In genomic region chr16:967546-968295, GRCh38 we compare ENCODE assay signal across 33 cellular contexts. TPM values are rescaled to one million over a fixed set of nuclear protein-coding genes. Genes with fewer than 3 reads are reported as not detected.
DNase-seq lines count a peak whose midpoint lies in the region; ATAC-seq and TF ChIP-seq lines count a peak whose summit lies in the region.
"Had no signal": no experiment of that assay in that cellular context is flagged by ENCODE, and none has a peak within 500 bp of the region (broad histone marks: within the 10 kb centered on the region; RNA-seq: fewer than 3 reads in every experiment).

No MANE protein-coding gene starts in this region.

- H3K36me3 Mint-ChIP-seq in activated CD4-positive, alpha-beta T cell treated with anti-CD3 and anti-CD28 coated beads, Interleukin-2, amount 10 ng/mL, durations not matched to agents 7 days and 5 days (ENCODE audit: low read depth): peaks cover 31% of the 10 kb centered on the region
- H3K36me3 Mint-ChIP-seq in WTC11: peaks cover 5% of the 10 kb centered on the region

- H3K9me2 ChIP-seq in hepatocyte (replicated peaks; ENCODE audit: insufficient read depth): no peaks in the 10 kb centered on the region

- no peak for DNase-seq in activated CD4-positive, alpha-beta T cell treated with anti-CD3 and anti-CD28 coated beads, Interleukin-2, amount 10 ng/mL, durations not matched to agents 7 days and 5 days
- no peak for DNase-seq in activated CD4-positive, alpha-beta T cell treated with anti-CD3 and anti-CD28 coated beads for 48 hours
- DNase-seq in WTC11 (ENCODE audit: low spot score): no peak
- DNase-seq in hepatocyte (ENCODE audit: low spot score): no peak
- DNase-seq in osteoblast (ENCODE audit: insufficient read length, low spot score, missing footprints): peak; percentile 47
- DNase-seq in NCI-H82 (lab: John Stamatoyannopoulos, UW): no peak
- no peak for DNase-seq in GM13977 (ENCODE audit: low spot score)
- no peak for DNase-seq in coronary artery (ENCODE audit: low spot score)
- DNase-seq: 8988T; activated CD4-positive, alpha-beta memory T cell treated with anti-CD3 and anti-CD28 coated beads for 36 hours; activated CD4-positive, CD25-positive, alpha-beta regulatory T cell; activated naive CD4-positive, alpha-beta T cell treated with anti-CD3 and anti-CD28 coated beads, Interleukin-2, amount 50 U/mL, for 16 hours; activated T-cell treated with anti-CD3 and anti-CD28 coated beads, Interleukin-2, amount 50 U/mL, for 72 hours; amniotic stem cell; Calu3; DND-41; GF-D8; glutamatergic neuron; HFFc6; mesenchymal stem cell; NCI-H1048; NCI-H1694 treated with DMSO at 0.1 percent for 48 hours; NCI-H446 treated with DMSO at 0.1 percent for 48 hours; NCI-H774; stimulated activated naive B cell treated with anti-CD40 and anti-IgM and Interleukin-4, amounts not matched to agents 10 μg/mL and 1 μg/mL and 100 μg/mL, for 72 hours; T-helper 1 cell; testis; uterus had no signal

- H3K79me2 ChIP-seq in hepatocyte: peaks cover 41% of the 10 kb centered on the region
- peaks cover 25% of the 10 kb centered on the region for H3K79me2 ChIP-seq in osteoblast (ENCODE audit: insufficient read depth, low read length)

- peak overlapping the region; percentile 97 for H3K4me2 ChIP-seq in hepatocyte
- H3K4me2 ChIP-seq in osteoblast (ENCODE audit: insufficient read depth, low read length): no peak overlapping the region

- CTCF ChIA-PET in activated CD4-positive, alpha-beta T cell treated with anti-CD3 and anti-CD28 coated beads, Interleukin-2, amount 10 ng/mL, durations not matched to agents 7 days and 5 days (lab: Charles Lee): no interaction called here
- CTCF ChIA-PET in WTC11 (lab: Charles Lee): interaction anchor here (1.4 kb wide), 1 partner anchor 89 kb away, joined by 4 read pairs; no protein-coding TSS in a partner anchor

- H3K4me1 ChIP-seq in hepatocyte (ENCODE audit: insufficient read depth) (peaks cover 29% of the 10 kb centered on the region), osteoblast (ENCODE audit: insufficient read depth, low read length) (peaks cover 20% of the 10 kb centered on the region)

- in situ Hi-C loops in GM13977 (cut with MboI; ENCODE audit: low pct_unique_long_range_greater_than_20kb, low sequenced_read_pairs, unreplicated experiment): no loop called here

- TF ChIP-seq CTCF in WTC11 (IDR thresholded peaks at IDR 0.05) (no peak), hepatocyte (IDR thresholded peaks at IDR 0.05; ENCODE audit: poor library complexity) (no peak), osteoblast (IDR thresholded peaks at IDR 0.05; ENCODE audit: extremely low read depth, low read depth, low read length) (no peak), GM13977 (IDR thresholded peaks at IDR 0.05; ENCODE audit: extremely low read depth, insufficient read depth, missing control alignments) (no peak), coronary artery (IDR thresholded peaks at IDR 0.05) (no peak)

- H3K4me3 Mint-ChIP-seq in activated CD4-positive, alpha-beta T cell treated with anti-CD3 and anti-CD28 coated beads, Interleukin-2, amount 10 ng/mL, durations not matched to agents 7 days and 5 days: no peak overlapping the region
- no peak overlapping the region for H3K4me3 Mint-ChIP-seq in WTC11
- H3K4me3 Mint-ChIP-seq: dendritic cell treated with granulocyte-macrophage colony-stimulating factor and Interleukin-4, amounts not matched to agents 40 ng/mL and 50 ng/mL, for 4 days; HFFc6 had no signal

- H3K27ac ChIP-seq in hepatocyte (peak overlapping the region; percentile 74), osteoblast (ENCODE audit: low read depth, low read length) (no peak overlapping the region), coronary artery (no peak overlapping the region)
- H3K27ac ChIP-seq: testis, uterus had no signal

- peaks cover 53% of the 10 kb centered on the region for H3K4me1 Mint-ChIP-seq in activated CD4-positive, alpha-beta T cell treated with anti-CD3 and anti-CD28 coated beads, Interleukin-2, amount 10 ng/mL, durations not matched to agents 7 days and 5 days
- H3K4me1 Mint-ChIP-seq in WTC11: peaks cover 12% of the 10 kb centered on the region

- peaks cover 5% of the 10 kb centered on the region for H3K27me3 Mint-ChIP-seq in activated CD4-positive, alpha-beta T cell treated with anti-CD3 and anti-CD28 coated beads, Interleukin-2, amount 10 ng/mL, durations not matched to agents 7 days and 5 days
- H3K27me3 Mint-ChIP-seq in WTC11 (ENCODE audit: low read depth): peaks cover 16% of the 10 kb centered on the region
- H3K27me3 Mint-ChIP-seq: activated CD4-positive, alpha-beta memory T cell treated with anti-CD3 and anti-CD28 coated beads for 36 hours; stimulated activated naive B cell treated with anti-CD40 and anti-IgM and Interleukin-4, amounts not matched to agents 10 μg/mL and 1 μg/mL and 100 μg/mL, for 72 hours had no signal

- no peaks in the 10 kb centered on the region for H3K9me3 ChIP-seq in hepatocyte (ENCODE audit: low read depth)
- peaks cover 10% of the 10 kb centered on the region for H3K9me3 ChIP-seq in osteoblast (ENCODE audit: low read depth, low read length)
- H3K9me3 ChIP-seq: testis, uterus had no signal

- no peaks in the 10 kb centered on the region for H4K20me1 ChIP-seq in hepatocyte (ENCODE audit: insufficient read depth, poor library complexity, severe bottlenecking)
- peaks cover 6% of the 10 kb centered on the region for H4K20me1 ChIP-seq in osteoblast (ENCODE audit: insufficient read depth, low read length)

- H3K27ac Mint-ChIP-seq in activated CD4-positive, alpha-beta T cell treated with anti-CD3 and anti-CD28 coated beads, Interleukin-2, amount 10 ng/mL, durations not matched to agents 7 days and 5 days: peak overlapping the region; percentile 76
- peak overlapping the region; percentile 15; the same call in 1 of the 2 replicates for H3K27ac Mint-ChIP-seq in WTC11
- H3K27ac Mint-ChIP-seq: activated T-cell treated with anti-CD3 and anti-CD28 coated beads, Interleukin-2, amount 50 U/mL, for 72 hours; dendritic cell treated with granulocyte-macrophage colony-stimulating factor and Interleukin-4, amounts not matched to agents 40 ng/mL and 50 ng/mL, for 4 days; endodermal cell; HFFc6 had no signal

- H2AFZ ChIP-seq in hepatocyte (no peak overlapping the region), osteoblast (ENCODE audit: low read length) (no peak overlapping the region)

- H3K36me3 ChIP-seq in hepatocyte (replicated peaks; ENCODE audit: insufficient read depth, low read depth) (no peaks in the 10 kb centered on the region), osteoblast (ENCODE audit: insufficient read depth, low read length) (no peaks in the 10 kb centered on the region)
- H3K36me3 ChIP-seq: uterus had no signal

- POLR2A ChIA-PET in activated CD4-positive, alpha-beta T cell treated with anti-CD3 and anti-CD28 coated beads, Interleukin-2, amount 10 ng/mL, durations not matched to agents 7 days and 5 days (lab: Charles Lee): no interaction called here
- POLR2A ChIA-PET in WTC11 (lab: Charles Lee): interaction anchor here (0.5 kb wide), 1 partner anchor 301 kb away, joined by 3 read pairs; no protein-coding TSS in a partner anchor

- ATAC-seq in WTC11: no peak
- ATAC-seq: activated T-cell treated with anti-CD3 and anti-CD28 coated beads, Interleukin-2, amount 50 U/mL, for 72 hours; esophagus mucosa; left lobe of liver; stimulated activated naive B cell treated with anti-CD40 and anti-IgM and Interleukin-4, amounts not matched to agents 10 μg/mL and 1 μg/mL and 100 μg/mL, for 72 hours had no signal

- H3K27me3 ChIP-seq in hepatocyte (no peaks in the 10 kb centered on the region), osteoblast (ENCODE audit: insufficient read depth, low read length) (peaks cover 17% of the 10 kb centered on the region)
- H3K27me3 ChIP-seq: testis, uterus had no signal

- 89% methylated on average over 41 of the region's 41 CpGs for WGBS in hepatocyte (ENCODE audit: low lambda C conversion rate, missing lambda C conversion rate)

- H3K9me3 Mint-ChIP-seq in activated CD4-positive, alpha-beta T cell treated with anti-CD3 and anti-CD28 coated beads, Interleukin-2, amount 10 ng/mL, durations not matched to agents 7 days and 5 days: peaks cover 7% of the 10 kb centered on the region
- H3K9me3 Mint-ChIP-seq in WTC11: no peaks in the 10 kb centered on the region; the same call in 1 of the 2 replicates

- H3K4me3 ChIP-seq in hepatocyte: no peak overlapping the region
- no peak overlapping the region for H3K4me3 ChIP-seq in osteoblast (ENCODE audit: insufficient read depth, low read length)
- no peak overlapping the region for H3K4me3 ChIP-seq in coronary artery
- H3K4me3 ChIP-seq: testis, uterus had no signal

TF ChIP-seq in WTC11, 78 proteins besides CTCF, POLR2A, EP300 and RAD21:
- TF ChIP-seq OVOL2 (CRISPR knock-in tag; IDR thresholded peaks at IDR 0.05; ENCODE audit: borderline replicate concordance) (no peak), FOXP1 (CRISPR knock-in tag; IDR thresholded peaks at IDR 0.05; ENCODE audit: borderline replicate concordance) (no peak), ZNF219 (CRISPR knock-in tag; IDR thresholded peaks at IDR 0.05; ENCODE audit: borderline replicate concordance) (no peak), CBFB (CRISPR knock-in tag; IDR thresholded peaks at IDR 0.05; ENCODE audit: low read depth) (no peak), TEAD4 (CRISPR knock-in tag; IDR thresholded peaks at IDR 0.05) (no peak), PREB (CRISPR knock-in tag; IDR thresholded peaks at IDR 0.05; ENCODE audit: borderline replicate concordance) (no peak)
TF ChIP-seq in WTC11: peak in this region for 0.

RNA-seq across cellular contexts. Expression of gene LMF1, which starts 3.1 kb away (rescaled TPM):
- total RNA-seq in activated CD4-positive, alpha-beta T cell treated with anti-CD3 and anti-CD28 coated beads, Interleukin-2, amount 10 ng/mL, durations not matched to agents 7 days and 5 days: 10 to 100 TPM; 20.5 to 23.0 TPM
- total RNA-seq in WTC11 (2021) (10.5 to 13.0 TPM (median 10.8 TPM) in 3 replicates), hepatocyte (25.8 and 27.2 TPM in 2 replicates), osteoblast (25.3 and 35.8 TPM in 2 replicates)
- 29.3 and 34.3 TPM in 2 replicates for polyA plus RNA-seq in hepatocyte

RNA-seq across cellular contexts. Expression of gene SOX8, which starts 13.8 kb away (rescaled TPM):
- total RNA-seq in activated CD4-positive, alpha-beta T cell treated with anti-CD3 and anti-CD28 coated beads, Interleukin-2, amount 10 ng/mL, durations not matched to agents 7 days and 5 days: under 1 TPM; 0.25 to 0.27 TPM
- total RNA-seq in WTC11 (2021): 10.2 to 12.3 TPM (median 10.9 TPM) in 3 replicates
- 2.7 and 3.8 TPM in 2 replicates for total RNA-seq in hepatocyte
- polyA plus RNA-seq in hepatocyte: 3.8 and 4.7 TPM in 2 replicates
- under 0.01 TPM in 1 of 2 replicates, not detected in the other for total RNA-seq in osteoblast
- total RNA-seq: fibroblast of villous mesenchyme, left lobe of liver had no signal
